Comparison of ENCODE assay signal across 1 cellular context in genomic region chr1:165645654-165646366, GRCh38.
TF ChIP-seq lines count a peak whose summit lies in the region.

No MANE protein-coding gene starts in this region.

TF ChIP-seq in HepG2, 621 proteins besides CTCF, POLR2A, EP300 and RAD21 (continued from another document):
- TF ChIP-seq, protein P1, sequence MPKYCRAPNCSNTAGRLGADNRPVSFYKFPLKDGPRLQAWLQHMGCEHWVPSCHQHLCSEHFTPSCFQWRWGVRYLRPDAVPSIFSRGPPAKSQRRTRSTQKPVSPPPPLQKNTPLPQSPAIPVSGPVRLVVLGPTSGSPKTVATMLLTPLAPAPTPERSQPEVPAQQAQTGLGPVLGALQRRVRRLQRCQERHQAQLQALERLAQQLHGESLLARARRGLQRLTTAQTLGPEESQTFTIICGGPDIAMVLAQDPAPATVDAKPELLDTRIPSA (CRISPR knock-in tag; IDR thresholded peaks at IDR 0.05; ENCODE audit: borderline replicate concordance): no peak
- TF ChIP-seq THYN1 (CRISPR knock-in tag; IDR thresholded peaks at IDR 0.05; ENCODE audit: borderline replicate concordance, low read depth) (no peak), ZNF224 (CRISPR knock-in tag; IDR thresholded peaks at IDR 0.05) (no peak), MEIS1 (CRISPR knock-in tag; IDR thresholded peaks at IDR 0.05; ENCODE audit: borderline replicate concordance) (no peak), HNF4G (IDR thresholded peaks at IDR 0.05; ENCODE audit: borderline replicate concordance, low read depth, low read length) (0 out of 2 replicates have a peak, but pooled peaks have one; percentile 26), HNF4G (CRISPR knock-in tag; IDR thresholded peaks at IDR 0.05; ENCODE audit: borderline replicate concordance, low read depth) (no peak), SP5 (CRISPR knock-in tag; IDR thresholded peaks at IDR 0.05; ENCODE audit: borderline replicate concordance, low read depth) (no peak), NFE2L1 (CRISPR knock-in tag; IDR thresholded peaks at IDR 0.05; ENCODE audit: borderline replicate concordance) (no peak), MTA1 (CRISPR knock-in tag; IDR thresholded peaks at IDR 0.05; ENCODE audit: borderline replicate concordance) (no peak), ARNT (IDR thresholded peaks at IDR 0.05) (no peak)
- TF ChIP-seq, protein P2, sequence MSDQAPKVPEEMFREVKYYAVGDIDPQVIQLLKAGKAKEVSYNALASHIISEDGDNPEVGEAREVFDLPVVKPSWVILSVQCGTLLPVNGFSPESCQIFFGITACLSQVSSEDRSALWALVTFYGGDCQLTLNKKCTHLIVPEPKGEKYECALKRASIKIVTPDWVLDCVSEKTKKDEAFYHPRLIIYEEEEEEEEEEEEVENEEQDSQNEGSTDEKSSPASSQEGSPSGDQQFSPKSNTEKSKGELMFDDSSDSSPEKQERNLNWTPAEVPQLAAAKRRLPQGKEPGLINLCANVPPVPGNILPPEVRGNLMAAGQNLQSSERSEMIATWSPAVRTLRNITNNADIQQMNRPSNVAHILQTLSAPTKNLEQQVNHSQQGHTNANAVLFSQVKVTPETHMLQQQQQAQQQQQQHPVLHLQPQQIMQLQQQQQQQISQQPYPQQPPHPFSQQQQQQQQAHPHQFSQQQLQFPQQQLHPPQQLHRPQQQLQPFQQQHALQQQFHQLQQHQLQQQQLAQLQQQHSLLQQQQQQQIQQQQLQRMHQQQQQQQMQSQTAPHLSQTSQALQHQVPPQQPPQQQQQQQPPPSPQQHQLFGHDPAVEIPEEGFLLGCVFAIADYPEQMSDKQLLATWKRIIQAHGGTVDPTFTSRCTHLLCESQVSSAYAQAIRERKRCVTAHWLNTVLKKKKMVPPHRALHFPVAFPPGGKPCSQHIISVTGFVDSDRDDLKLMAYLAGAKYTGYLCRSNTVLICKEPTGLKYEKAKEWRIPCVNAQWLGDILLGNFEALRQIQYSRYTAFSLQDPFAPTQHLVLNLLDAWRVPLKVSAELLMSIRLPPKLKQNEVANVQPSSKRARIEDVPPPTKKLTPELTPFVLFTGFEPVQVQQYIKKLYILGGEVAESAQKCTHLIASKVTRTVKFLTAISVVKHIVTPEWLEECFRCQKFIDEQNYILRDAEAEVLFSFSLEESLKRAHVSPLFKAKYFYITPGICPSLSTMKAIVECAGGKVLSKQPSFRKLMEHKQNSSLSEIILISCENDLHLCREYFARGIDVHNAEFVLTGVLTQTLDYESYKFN (CRISPR knock-in tag; conservative IDR thresholded peaks at IDR 0.05): 0 out of 2 replicates have a peak, but pooled peaks have one; percentile 28
TF ChIP-seq in HepG2: peak in this region for 7.
